ENCODE assay signal across 8 cellular contexts in the genomic region with DNA sequence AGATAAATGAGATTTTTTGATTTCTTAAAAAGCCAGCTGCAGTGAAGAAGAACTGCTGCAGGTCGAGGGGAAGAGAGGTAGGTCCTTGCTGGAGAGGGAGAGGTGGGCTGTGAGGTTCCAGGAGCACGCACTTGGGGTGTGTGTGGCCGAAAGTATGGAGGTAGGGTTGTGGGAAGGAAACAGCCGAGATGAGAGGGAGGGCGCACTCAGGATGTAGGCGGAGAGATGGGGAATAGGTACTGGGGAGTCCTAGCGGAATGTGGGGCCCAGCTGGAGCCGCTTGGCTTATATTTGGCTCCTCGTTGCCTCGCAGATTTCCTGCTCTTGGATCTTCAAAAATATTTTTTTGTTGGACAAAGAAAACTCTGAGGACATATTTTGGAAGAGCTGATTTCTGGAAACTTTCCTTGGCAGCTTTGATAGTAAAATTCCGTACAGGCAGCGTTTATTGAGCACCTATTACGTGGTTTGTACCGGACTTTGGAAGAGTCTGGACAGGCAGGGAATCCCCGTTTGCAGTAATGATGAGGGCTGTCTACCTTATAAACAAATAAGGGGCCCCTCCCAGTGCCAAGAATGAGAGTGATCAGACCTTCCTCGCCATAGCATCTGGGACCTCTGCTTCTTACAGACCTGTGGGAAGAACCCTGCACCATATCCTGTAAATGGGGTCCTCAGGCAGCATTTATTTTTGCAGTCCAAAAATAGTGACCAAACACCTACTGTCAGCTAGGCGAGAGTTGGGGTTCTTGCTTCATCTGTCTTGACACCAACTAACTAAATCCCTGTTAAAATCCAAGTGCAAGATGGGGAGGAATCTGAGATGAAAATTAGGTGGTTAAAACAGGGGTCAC. TPM values are rescaled to one million over a fixed set of nuclear protein-coding genes. Genes with fewer than 3 reads are reported as not detected.
A peak's percentile ranks its signal among the peaks of the same experiment; 100 is the strongest.
DNase-seq lines count a peak whose midpoint lies in the region; ATAC-seq and TF ChIP-seq lines count a peak whose summit lies in the region.

No MANE protein-coding gene starts in this region.

- peak overlapping the region; percentile 91 for H3K4me3 ChIP-seq in ACC112 (ENCODE audit: low read depth, low read length)
- peak overlapping the region; percentile 97 for H3K4me3 ChIP-seq in iPS-15b (ENCODE audit: low read depth, low read length)
- peak overlapping the region; percentile 89 to 98 (median 96) for H3K4me3 ChIP-seq in stomach

- CTCF ChIA-PET in activated CD4-positive, alpha-beta memory T cell treated with anti-CD3 and anti-CD28 coated beads for 36 hours (lab: Charles Lee), result interaction anchor here (1.2 to 2.4 kb wide), 4 partner anchors 21 to 166 kb away, joined by 3 to 16 read pairs (median 5); no protein-coding TSS in a partner anchor

- H3K27ac Mint-ChIP-seq in H9, result peak overlapping the region; percentile 74 to 92 (median 76)
- H3K27ac Mint-ChIP-seq in activated CD4-positive, alpha-beta memory T cell treated with anti-CD3 and anti-CD28 coated beads for 36 hours, result peak overlapping the region; percentile 55

- POLR2A ChIA-PET in activated CD4-positive, alpha-beta memory T cell treated with anti-CD3 and anti-CD28 coated beads for 36 hours (lab: Charles Lee), result interaction anchor here (3.0 kb wide), 1 partner anchor 21 kb away, joined by 20 read pairs; no protein-coding TSS in a partner anchor

- H2AFZ ChIP-seq in ACC112 (ENCODE audit: low read length, unreplicated experiment), result peak overlapping the region; percentile 92
- no peak overlapping the region for H2AFZ ChIP-seq in H9 (ENCODE audit: low read length)

- no peak overlapping the region for H4K91ac ChIP-seq in H9 (ENCODE audit: insufficient read length, low read depth, low read length)

- H3K36me3 ChIP-seq in ACC112 (ENCODE audit: insufficient read depth, low read length), result 0 out of 2 replicates have a peak, but pooled peaks cover 6% of the 10 kb centered on the region
- H3K36me3 ChIP-seq in iPS-15b (ENCODE audit: control insufficient read depth, insufficient read depth, low read length), result no peaks in the 10 kb centered on the region
- H3K36me3 ChIP-seq in stomach, result no peaks in the 10 kb centered on the region

- H2AK5ac ChIP-seq in H9 (ENCODE audit: insufficient read length, low read length), result no peak overlapping the region

- H3K79me2 ChIP-seq in ACC112 (ENCODE audit: control insufficient read depth, insufficient read depth, low read length, unreplicated experiment) (peaks cover 5% of the 10 kb centered on the region), H9 (ENCODE audit: insufficient read depth, low read length) (peaks cover 11% of the 10 kb centered on the region; the same call in 1 of the 2 replicates)

- peak overlapping the region; percentile 67 for H3K4me2 ChIP-seq in H9 (ENCODE audit: insufficient read depth, insufficient read length, low read length)

- H4K8ac ChIP-seq in H9 (replicated peaks; ENCODE audit: insufficient read length, low read depth, low read length), result no peak overlapping the region

- H4K5ac ChIP-seq in H9 (ENCODE audit: insufficient read length, low read depth, low read length), result peak overlapping the region; percentile 29

- peak overlapping the region; percentile 43 for H3K18ac ChIP-seq in H9 (ENCODE audit: insufficient read length, low read depth, low read length)

- WGBS in H9 (ENCODE audit: extremely low coverage, insufficient read length, low lambda C conversion rate), result no CpG with 5 or more reads among the region's 17 CpGs
- 56 to 63% (median 58%) methylated on average over 17 of the region's 17 CpGs for WGBS in stomach, 5 donors

- H3K4me1 Mint-ChIP-seq in H9, result peaks cover 41 to 44% of the 10 kb centered on the region in 2 experiments
- H3K4me1 Mint-ChIP-seq in activated CD4-positive, alpha-beta memory T cell treated with anti-CD3 and anti-CD28 coated beads for 36 hours (ENCODE audit: low read depth), result peaks cover 26% of the 10 kb centered on the region

- no peak overlapping the region for H3T11ph ChIP-seq in H9 (ENCODE audit: low read length)

- TF ChIP-seq CTCF in H9 (conservative IDR thresholded peaks at IDR 0.05) (no peak), stomach (IDR thresholded peaks at IDR 0.05) (no peak)

- H2BK15ac ChIP-seq in H9 (ENCODE audit: low read depth, low read length), result no peak overlapping the region

- H3K4me3 Mint-ChIP-seq in H9, result peak overlapping the region; percentile 76 to 90
- H3K4me3 Mint-ChIP-seq in activated CD4-positive, alpha-beta memory T cell treated with anti-CD3 and anti-CD28 coated beads for 36 hours, result peak overlapping the region; percentile 81

- H3K27ac ChIP-seq in ACC112 (ENCODE audit: low read depth, low read length) (peak overlapping the region; percentile 60), H9 (ENCODE audit: insufficient read length, low read depth, low read length) (no peak overlapping the region), stomach (peak overlapping the region; percentile 82 to 91 (median 89))

- no peak for ATAC-seq in activated CD4-positive, CD25-positive, alpha-beta regulatory T cell treated with anti-CD3 and anti-CD28 coated beads, Interleukin-2, amount 50 U/mL, for 24 hours

- H2BK12ac ChIP-seq in H9 (ENCODE audit: insufficient read length, low read depth, low read length), result no peak overlapping the region

- peaks cover 8% of the 10 kb centered on the region for H3K79me1 ChIP-seq in H9 (ENCODE audit: insufficient read depth, low read depth, low read length, poor library complexity, severe bottlenecking)

- peak; percentile 41 for DNase-seq in H9
- no peak for DNase-seq in activated CD4-positive, alpha-beta memory T cell treated with anti-CD3 and anti-CD28 coated beads for 36 hours
- no peak for DNase-seq in stomach
- DNase-seq in middle frontal gyrus (ENCODE audit: extremely low spot score, low spot score), result no peak
- no peak for DNase-seq in HCEC 1CT

- H3K14ac ChIP-seq in H9 (ENCODE audit: insufficient read depth, low read length), result peak overlapping the region; percentile 25; the same call in 1 of the 2 replicates

- H2BK5ac ChIP-seq in H9 (ENCODE audit: insufficient read length, low read length), result no peak overlapping the region

- H3K4ac ChIP-seq in H9 (ENCODE audit: low read depth, low read length), result no peak overlapping the region

- no peak overlapping the region for H3K23ac ChIP-seq in H9 (ENCODE audit: insufficient read length, low read depth, low read length)

- no peak for TF ChIP-seq POLR2A in stomach (IDR thresholded peaks at IDR 0.05)

- peaks cover 13% of the 10 kb centered on the region for H3K23me2 ChIP-seq in H9 (ENCODE audit: insufficient read length, low read depth, low read length, poor library complexity, severe bottlenecking)

- H2BK120ac ChIP-seq in H9 (ENCODE audit: low read depth, low read length, poor library complexity, severe bottlenecking), result no peak overlapping the region

- H3K27me3 ChIP-seq in ACC112 (ENCODE audit: insufficient read depth, low read length), result no peaks in the 10 kb centered on the region
- H3K27me3 ChIP-seq in H9 (ENCODE audit: insufficient read depth, low read length), result no peaks in the 10 kb centered on the region; the same call in 1 of the 2 replicates
- peaks cover 6% of the 10 kb centered on the region for H3K27me3 ChIP-seq in iPS-15b (ENCODE audit: control insufficient read depth, insufficient read depth, low read length)
- H3K27me3 ChIP-seq in stomach, result no peaks in the 10 kb centered on the region

- no peak for TF ChIP-seq EP300 in stomach (IDR thresholded peaks at IDR 0.05)

- peaks cover 12% of the 10 kb centered on the region for H3K27me3 Mint-ChIP-seq in H9 (ENCODE audit: low read depth)
- no peaks in the 10 kb centered on the region for H3K27me3 Mint-ChIP-seq in activated CD4-positive, alpha-beta memory T cell treated with anti-CD3 and anti-CD28 coated beads for 36 hours

- H3K9me3 Mint-ChIP-seq in H9, result no peaks in the 10 kb centered on the region; a peak in 2 of 5 replicates
- H3K9me3 Mint-ChIP-seq in activated CD4-positive, alpha-beta memory T cell treated with anti-CD3 and anti-CD28 coated beads for 36 hours, result no peaks in the 10 kb centered on the region

- H3K9me3 ChIP-seq in H9 (ENCODE audit: control insufficient read depth, low read depth, low read length), result no peaks in the 10 kb centered on the region
- H3K9me3 ChIP-seq in iPS-15b (ENCODE audit: control insufficient read depth, insufficient read depth, low read length), result no peaks in the 10 kb centered on the region
- no peaks in the 10 kb centered on the region for H3K9me3 ChIP-seq in stomach

- H3K4me1 ChIP-seq in ACC112 (ENCODE audit: control insufficient read depth, insufficient read depth, low read length, unreplicated experiment) (peaks cover 24% of the 10 kb centered on the region), H9 (ENCODE audit: insufficient read depth, low read length) (peaks cover 10% of the 10 kb centered on the region), iPS-15b (ENCODE audit: control insufficient read depth, insufficient read depth, low read length) (peaks cover 10% of the 10 kb centered on the region), stomach (peaks cover 0 to 40% (median 25%) of the 10 kb centered on the region in 4 donors)

- no peaks in the 10 kb centered on the region for H4K20me1 ChIP-seq in H9 (ENCODE audit: control insufficient read depth, insufficient read depth, insufficient read length)

- no peak overlapping the region for H3K56ac ChIP-seq in H9 (ENCODE audit: insufficient read length, low read depth, low read length)

- intact Hi-C loops in activated CD4-positive, alpha-beta memory T cell treated with anti-CD3 and anti-CD28 coated beads for 36 hours (cut with micrococcal nuclease), result loop anchor here (5.0 kb wide), 1 partner anchor 130 kb away; no protein-coding TSS in a partner anchor
- intact Hi-C loops in stomach (cut with DNase I; ENCODE audit: low total_unique reads), result no loop called here

- peak overlapping the region; percentile 84 for H3K9ac ChIP-seq in H9 (ENCODE audit: extremely low read depth, insufficient read length, low read length)
- H3K9ac ChIP-seq in iPS-15b (ENCODE audit: low read depth, low read length), result peak overlapping the region; percentile 83

- no peak overlapping the region for H2BK20ac ChIP-seq in H9 (ENCODE audit: low read depth, low read length, poor library complexity, severe bottlenecking)

- peaks cover 8 to 30% (median 18%) of the 10 kb centered on the region in 3 experiments for H3K36me3 Mint-ChIP-seq in H9 (ENCODE audit: insufficient read depth in 1 of 3, low read depth in 3 of 3)
- peaks cover 3% of the 10 kb centered on the region for H3K36me3 Mint-ChIP-seq in activated CD4-positive, alpha-beta memory T cell treated with anti-CD3 and anti-CD28 coated beads for 36 hours

RNA-seq across cellular contexts. Expression of gene LRRC8D, which starts 1.5 kb away (rescaled TPM):
- total RNA-seq in H9 (2021) (34.7 and 37.2 TPM in 2 replicates), stomach (10 to 100 TPM in 2 of 5 donors, 1 to 10 TPM in 2, under 1 TPM in 1; under 0.01 to 13.8 (median 10.0) TPM)
- 10 to 100 TPM; 17.7 to 19.4 TPM for total RNA-seq in activated CD4-positive, alpha-beta memory T cell treated with anti-CD3 and anti-CD28 coated beads for 36 hours
- polyA plus RNA-seq in stomach, result 1 to 10 TPM; 2.9 to 6.4 (median 3.7) TPM
